Comparison of ENCODE assay signal across 8 cellular contexts in genomic region chr19:52189745-52190678, GRCh38. TPM values are rescaled to one million over a fixed set of nuclear protein-coding genes. Genes with fewer than 3 reads are reported as not detected.
DNase-seq lines count a peak whose midpoint lies in the region; ATAC-seq and TF ChIP-seq lines count a peak whose summit lies in the region.

Gene PPP2R1A (plus strand): TSS chr19:52190052. CDS start chr19:52190097, 45 bp downstream.

- peaks cover 17 to 32% of the 10 kb centered on the region in 2 donors for H3K36me3 Mint-ChIP-seq in CD14-positive monocyte

- H3K4me3 Mint-ChIP-seq in CD14-positive monocyte = peak within 1 kb of the TSS; percentile 90 to 99

- peaks cover 0 to 17% of the 10 kb centered on the region in 2 donors for H3K36me3 ChIP-seq in left lung

- peak within 1 kb of the TSS; percentile 98 to 99 for H3K27ac ChIP-seq in left lung

- H3K9me3 Mint-ChIP-seq in CD14-positive monocyte = peaks cover 0 to 2% (median 0%) of the 10 kb centered on the region in 7 donors

- peak; percentile 87 for ATAC-seq in GM19397 (IDR thresholded peaks at IDR 0.05; ENCODE audit: unreplicated experiment)
- ATAC-seq in HG03571 (IDR thresholded peaks at IDR 0.05; ENCODE audit: unreplicated experiment) = peak; percentile 86
- ATAC-seq in left lung = peak; percentile 95

- intact Hi-C loops in CD14-positive monocyte (cut with micrococcal nuclease) = loop anchor here (2.0 to 10.0 kb wide), 4 partner anchors 51 to 337 kb away; partner anchors contain the start of genes ZNF616 (in 2 of the 2), ZNF614 (in 1 of the 2) and ZNF808 (in 1 of the 2)
- intact Hi-C loops in left lung (cut with DNase I) = no loop called here

- H3K27me3 ChIP-seq in left lung = no peaks in the 10 kb centered on the region

- DNase-seq in CD14-positive monocyte (ENCODE audit: low spot score) (peak; percentile 100), NCI-H82 (lab: John Stamatoyannopoulos, UW) (peak; percentile 100), dermis blood vessel endothelial cell (peak; percentile 100), left lung (peak; percentile 97 to 100)
- DNase-seq in activated CD4-positive, alpha-beta T cell treated with anti-CD3 and anti-CD28 coated beads, Interleukin-2, amount 50 U/mL, for 48 hours = peak; percentile 96 to 97
- peak; percentile 93 to 95 for DNase-seq in stimulated activated CD4-positive, alpha-beta T cell treated with anti-CD3 and anti-CD28 coated beads, Interleukin-2, amount 100 ng/mL, for 48 hours

- peaks cover 11 to 41% of the 10 kb centered on the region in 2 donors for H3K4me1 ChIP-seq in left lung

- H3K4me3 ChIP-seq in left lung = peak within 1 kb of the TSS; percentile 79 to 92

- H3K4me1 Mint-ChIP-seq in CD14-positive monocyte = peaks cover 32% of the 10 kb centered on the region

- TF ChIP-seq CTCF in CD14-positive monocyte (IDR thresholded peaks at IDR 0.05) = no peak
- no peak for TF ChIP-seq CTCF in left lung (IDR thresholded peaks at IDR 0.05)

- H3K9me3 ChIP-seq in left lung = no peaks in the 10 kb centered on the region

- peak within 1 kb of the TSS; percentile 98 to 100 (median 100) for H3K27ac Mint-ChIP-seq in CD14-positive monocyte

- peaks cover 1 to 6% (median 4%) of the 10 kb centered on the region in 3 donors for H3K27me3 Mint-ChIP-seq in CD14-positive monocyte (ENCODE audit: low read depth in 3 of 3)

RNA-seq across cellular contexts. Expression of gene PPP2R1A, which starts in this region (rescaled TPM):
- 100 to 1,000 TPM; 127 to 151 TPM for polyA plus RNA-seq in CD14-positive monocyte
- total RNA-seq in dermis blood vessel endothelial cell = 154 and 363 TPM in 2 replicates
- total RNA-seq in left lung = 100 to 1,000 TPM; 193 to 199 TPM

Comparison
In these comparisons a context has a peak if more than half of its experiments do, and no peak if none do; other contexts are left out.
1. Peak in every context shown above with its lines: DNase-seq, ATAC-seq, H3K4me3 ChIP-seq and H3K27ac ChIP-seq.
2. intact Hi-C loops: an anchor here in CD14-positive monocyte (2.0 to 10.0 kb wide); none called in left lung.